Comparison of ENCODE assay signal across 26 cellular contexts in the genomic region with DNA sequence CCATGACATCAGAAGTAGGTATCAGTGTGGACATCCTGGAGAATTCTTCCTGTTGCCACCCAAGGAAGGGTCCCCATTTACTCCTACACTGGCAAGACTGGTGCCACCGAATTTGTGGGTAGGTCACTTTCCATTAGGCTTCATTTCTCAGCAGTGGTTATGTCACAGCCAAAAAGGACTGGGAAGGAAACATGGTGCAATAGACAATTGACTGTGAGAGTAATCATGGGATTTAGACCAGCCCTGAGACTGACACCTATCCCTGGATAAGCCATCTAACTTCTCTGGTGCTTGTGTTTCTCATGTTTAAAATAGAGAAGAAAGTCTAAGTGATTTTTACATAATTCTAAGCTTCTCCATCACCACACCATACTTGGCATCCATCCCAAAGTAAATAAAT. TPM values are rescaled to one million over a fixed set of nuclear protein-coding genes. Genes with fewer than 3 reads are reported as not detected.
DNase-seq lines count a peak whose midpoint lies in the region; ATAC-seq and TF ChIP-seq lines count a peak whose summit lies in the region.
"Had no signal": no experiment of that assay in that cellular context is flagged by ENCODE, and none has a peak within 500 bp of the region (broad histone marks: within the 10 kb centered on the region; RNA-seq: fewer than 3 reads in every experiment).

No MANE protein-coding gene starts in this region.

- no peaks in the 10 kb centered on the region for H3K36me3 ChIP-seq in body of pancreas (replicated peaks in 1 of 2; ENCODE audit: insufficient read depth in 1 of 2, low read depth in 2 of 2)
- peaks cover 0 to 26% of the 10 kb centered on the region in 2 donors for H3K36me3 ChIP-seq in left lung
- H3K36me3 ChIP-seq: right atrium auricular region had no signal

- no peak overlapping the region for H3K27ac Mint-ChIP-seq in activated naive CD4-positive, alpha-beta T cell treated with anti-CD3 and anti-CD28 coated beads, Interleukin-2, amount 50 U/mL, for 72 hours
- H3K27ac Mint-ChIP-seq: activated CD4-positive, alpha-beta T cell treated with anti-CD3 and anti-CD28 coated beads, Interleukin-2, amount 10 ng/mL, durations not matched to agents 24 days and 14 days; activated naive CD8-positive, alpha-beta T cell treated with anti-CD3 and anti-CD28 coated beads, Interleukin-2, amount 10 ng/mL, durations not matched to agents 7 days and 5 days; activated T-helper 17 cell treated with anti-CD3 and anti-CD28 coated beads, Interleukin-2, amount 50 U/mL, for 72 hours; CD4-positive, CD25-positive, alpha-beta regulatory T cell; naive thymus-derived CD8-positive, alpha-beta T cell had no signal

- H3K27me3 ChIP-seq in body of pancreas (no peaks in the 10 kb centered on the region), left lung (no peaks in the 10 kb centered on the region)
- H3K27me3 ChIP-seq: right atrium auricular region had no signal

- ATAC-seq in body of pancreas = no peak
- ATAC-seq in left lung = peak; percentile 16
- ATAC-seq in activated naive CD4-positive, alpha-beta T cell treated with anti-CD3 and anti-CD28 coated beads, Interleukin-2, amount 50 U/mL, for 72 hours = no peak
- ATAC-seq: naive thymus-derived CD8-positive, alpha-beta T cell had no signal

- no peaks in the 10 kb centered on the region for H3K9me3 Mint-ChIP-seq in activated naive CD4-positive, alpha-beta T cell treated with anti-CD3 and anti-CD28 coated beads, Interleukin-2, amount 50 U/mL, for 72 hours
- H3K9me3 Mint-ChIP-seq: activated CD4-positive, alpha-beta T cell treated with anti-CD3 and anti-CD28 coated beads, Interleukin-2, amount 10 ng/mL, durations not matched to agents 24 days and 14 days; activated naive CD8-positive, alpha-beta T cell treated with anti-CD3 and anti-CD28 coated beads, Interleukin-2, amount 10 ng/mL, durations not matched to agents 7 days and 5 days; activated T-helper 17 cell treated with anti-CD3 and anti-CD28 coated beads, Interleukin-2, amount 50 U/mL, for 72 hours; naive thymus-derived CD8-positive, alpha-beta T cell had no signal

- peak; percentile 9 for DNase-seq in HT-29 (ENCODE audit: low spot score)
- no peak for DNase-seq in body of pancreas
- no peak for DNase-seq in left lung
- no peak for DNase-seq in GM10248 (ENCODE audit: extremely low spot score)
- no peak for DNase-seq in effector CD4-positive, alpha-beta T cell
- no peak for DNase-seq in activated T-cell treated with anti-CD3 and anti-CD28 coated beads, Interleukin-2, amount 50 U/mL, for 48 hours
- no peak for DNase-seq in activated naive CD4-positive, alpha-beta T cell treated with anti-CD3 and anti-CD28 coated beads, Interleukin-2, amount 50 U/mL, for 72 hours (ENCODE audit: low spot score in 2 of 2)
- DNase-seq: activated CD4-positive, alpha-beta T cell treated with anti-CD3 and anti-CD28 coated beads, Interleukin-2, amount 10 ng/mL, durations not matched to agents 24 days and 14 days; activated naive CD8-positive, alpha-beta T cell treated with anti-CD3 and anti-CD28 coated beads, Interleukin-2, amount 10 ng/mL, durations not matched to agents 7 days and 5 days; CD4-positive, CD25-positive, alpha-beta regulatory T cell; effector CD8-positive, alpha-beta T cell; KG1; mesendoderm; MV-4-11; naive thymus-derived CD8-positive, alpha-beta T cell; NCI-H1694 treated with DMSO at 0.1 percent for 48 hours; NCI-H446 had no signal

- TF ChIP-seq CTCF in body of pancreas (IDR thresholded peaks at IDR 0.05) = no peak
- no peak for TF ChIP-seq CTCF in left lung (IDR thresholded peaks at IDR 0.05)
- TF ChIP-seq CTCF in GM10248 (IDR thresholded peaks at IDR 0.05; ENCODE audit: control extremely low read depth, extremely low read depth, low read depth, missing control alignments) = no peak

- intact Hi-C loops in body of pancreas (cut with DNase I) (no loop called here), left lung (cut with DNase I) (no loop called here)

- H3K4me1 ChIP-seq in body of pancreas = peaks cover 88% of the 10 kb centered on the region
- H3K4me1 ChIP-seq in left lung = peaks cover 9 to 20% of the 10 kb centered on the region in 2 donors

- H3K27ac ChIP-seq in body of pancreas (peak overlapping the region; percentile 55 to 86 (median 83)), left lung (no peak overlapping the region), skin epidermis (peak overlapping the region in 11 of 21 experiments; percentile 30 to 85 (median 67))
- H3K27ac ChIP-seq: SK-N-MC had no signal

- POLR2A ChIA-PET in GM10248 (lab: Yijun Ruan, JAX) = no interaction called here

- CTCF ChIA-PET in GM10248 (lab: Yijun Ruan, JAX) = interaction anchor here (1.0 to 6.2 kb wide), 5 partner anchors 10 to 68 kb away, joined by 3 to 25 read pairs (median 5); a partner anchor contains a TSS

- no peaks in the 10 kb centered on the region for H3K36me3 Mint-ChIP-seq in activated naive CD4-positive, alpha-beta T cell treated with anti-CD3 and anti-CD28 coated beads, Interleukin-2, amount 50 U/mL, for 72 hours
- H3K36me3 Mint-ChIP-seq: activated naive CD8-positive, alpha-beta T cell treated with anti-CD3 and anti-CD28 coated beads, Interleukin-2, amount 10 ng/mL, durations not matched to agents 7 days and 5 days; CD4-positive, CD25-positive, alpha-beta regulatory T cell; naive thymus-derived CD8-positive, alpha-beta T cell had no signal

- WGBS in body of pancreas, 2 donors = 33 to 42% methylated on average over 1 of the region's 1 CpG

- H3K4me3 ChIP-seq in body of pancreas = no peak overlapping the region
- no peak overlapping the region for H3K4me3 ChIP-seq in left lung
- H3K4me3 ChIP-seq in skin epidermis = no peak overlapping the region
- H3K4me3 ChIP-seq: right atrium auricular region, SK-N-MC had no signal

- TF ChIP-seq POLR2A in body of pancreas (IDR thresholded peaks at IDR 0.05) = no peak

- H3K9me3 ChIP-seq in body of pancreas (no peaks in the 10 kb centered on the region), left lung (no peaks in the 10 kb centered on the region)
- H3K9me3 ChIP-seq: right atrium auricular region had no signal

RNA-seq across cellular contexts. Expression of a gene that starts 10.1 kb away (rescaled TPM):
- total RNA-seq in HT-29 (2014; rRNA removed; shearing (Covaris generic)) = 1.2 and 3.1 TPM in 2 replicates
- total RNA-seq in body of pancreas = 10 to 100 TPM; 11.5 to 21.3 TPM
- 10 to 100 TPM; 27.4 to 30.6 TPM for total RNA-seq in left lung
- 1 to 10 TPM in 1 of 2 donors, not detected in 1; 1.4 TPM for total RNA-seq in activated naive CD4-positive, alpha-beta T cell treated with anti-CD3 and anti-CD28 coated beads, Interleukin-2, amount 50 U/mL, for 72 hours
- total RNA-seq: CD4-positive, CD25-positive, alpha-beta regulatory T cell had no signal

RNA-seq across cellular contexts. Expression of a gene that starts 19.6 kb away (rescaled TPM):
- total RNA-seq in HT-29 (2014; rRNA removed; shearing (Covaris generic)) = not detected in 2 replicates
- total RNA-seq in body of pancreas (not detected), left lung (not detected)
- not detected for total RNA-seq in activated naive CD4-positive, alpha-beta T cell treated with anti-CD3 and anti-CD28 coated beads, Interleukin-2, amount 50 U/mL, for 72 hours
- total RNA-seq: activated CD4-positive, alpha-beta T cell treated with anti-CD3 and anti-CD28 coated beads, Interleukin-2, amount 10 ng/mL, durations not matched to agents 24 days and 14 days; activated naive CD8-positive, alpha-beta T cell treated with anti-CD3 and anti-CD28 coated beads, Interleukin-2, amount 10 ng/mL, durations not matched to agents 7 days and 5 days; activated T-helper 17 cell treated with anti-CD3 and anti-CD28 coated beads, Interleukin-2, amount 50 U/mL, for 72 hours; CD4-positive, CD25-positive, alpha-beta regulatory T cell; chondrocyte; fibroblast of lung; H4; naive thymus-derived CD8-positive, alpha-beta T cell; osteoblast; subcutaneous adipose tissue had no signal

Comparison
In these comparisons a context has a peak if more than half of its experiments do, and no peak if none do; other contexts are left out.
1. H3K27ac ChIP-seq: peak in body of pancreas (4 of 4) and skin epidermis (11 of 21); none in left lung (0 of 2).